Comparison of ENCODE assay signal across 1 cellular context in genomic region chr14:92747701-92748258, GRCh38.
TF ChIP-seq lines count a peak whose summit lies in the region.

No MANE protein-coding gene starts in this region.

TF ChIP-seq in H1, 55 proteins besides CTCF, POLR2A, EP300 and RAD21 (continued from another document):
- TF ChIP-seq CHD2 (IDR thresholded peaks at IDR 0.05; ENCODE audit: low read length) (no peak), TBP (IDR thresholded peaks at IDR 0.05; ENCODE audit: low read depth, low read length) (no peak), ASH2L (IDR thresholded peaks at IDR 0.05; ENCODE audit: low read length) (no peak), KDM4A (IDR thresholded peaks at IDR 0.05; ENCODE audit: low read depth, low read length, severe bottlenecking) (no peak), CBX8 (IDR thresholded peaks at IDR 0.05; ENCODE audit: borderline replicate concordance, low read depth, low read length) (no peak), EGR1 (IDR thresholded peaks at IDR 0.05; ENCODE audit: borderline replicate concordance, low read depth, low read length) (no peak), TEAD4 (IDR thresholded peaks at IDR 0.05; ENCODE audit: low read depth, low read length) (no peak), ATF2 (IDR thresholded peaks at IDR 0.05; ENCODE audit: low read length) (no peak), KDM5A (IDR thresholded peaks at IDR 0.05; ENCODE audit: low read length) (no peak), BACH1 (IDR thresholded peaks at IDR 0.05; ENCODE audit: low read length) (no peak), MAX (IDR thresholded peaks at IDR 0.05) (no peak), NANOG (IDR thresholded peaks at IDR 0.05; ENCODE audit: insufficient read depth, low read depth, low read length, poor library complexity, severe bottlenecking) (no peak), HDAC6 (IDR thresholded peaks at IDR 0.05; ENCODE audit: low read depth, low read length) (no peak), EZH2 (IDR thresholded peaks at IDR 0.05; ENCODE audit: low read depth, low read length, severe bottlenecking) (no peak)
